8 cellular contexts compared by ENCODE assay signal in genomic region chr1:67748630-67749029, GRCh38.
DNase-seq lines count a peak whose midpoint lies in the region; ATAC-seq and TF ChIP-seq lines count a peak whose summit lies in the region.

No MANE protein-coding gene starts in this region.

- H3K9me3 ChIP-seq in mucosa of rectum (ENCODE audit: control insufficient read depth in 2 of 2, low read length in 2 of 2) = no peaks in the 10 kb centered on the region
- no peaks in the 10 kb centered on the region for H3K9me3 ChIP-seq in endodermal cell (ENCODE audit: control insufficient read depth, low read length)

- no peak overlapping the region for H3K27ac Mint-ChIP-seq in endodermal cell

- DNase-seq in AG08395 (ENCODE audit: low spot score) (peak; percentile 63), cardiac fibroblast (ENCODE audit: low read depth in 2 of 2) (peak; percentile 78 to 85), NCI-H524 (lab: John Stamatoyannopoulos, UW) (no peak), head of caudate nucleus (no peak), endodermal cell (no peak)

- no peak overlapping the region for H3K4me3 Mint-ChIP-seq in endodermal cell

- H3K4me1 ChIP-seq in mucosa of rectum (ENCODE audit: control insufficient read depth in 2 of 2, insufficient read depth in 2 of 2, low read length in 2 of 2) (peaks cover 25 to 37% of the 10 kb centered on the region in 2 donors), endodermal cell (ENCODE audit: control insufficient read depth, insufficient read depth, low read length) (peaks cover 23% of the 10 kb centered on the region)

- no peak overlapping the region for H3K9ac ChIP-seq in mucosa of rectum (ENCODE audit: low read depth in 1 of 2, low read length in 2 of 2)
- H3K9ac ChIP-seq in endodermal cell (ENCODE audit: extremely low read depth, low read length, poor library complexity, severe bottlenecking) = no peak overlapping the region

- peak overlapping the region; percentile 53 to 85 for H3K27ac ChIP-seq in mucosa of rectum (ENCODE audit: low read depth in 2 of 2, low read length in 2 of 2)
- no peak overlapping the region for H3K27ac ChIP-seq in endodermal cell (ENCODE audit: low read depth, low read length)

- peaks cover 4% of the 10 kb centered on the region for H3K27me3 Mint-ChIP-seq in endodermal cell (ENCODE audit: insufficient read depth)

- no peaks in the 10 kb centered on the region for H3K36me3 ChIP-seq in mucosa of rectum (ENCODE audit: control insufficient read depth in 2 of 2, insufficient read depth in 2 of 2, low read length in 2 of 2)
- no peaks in the 10 kb centered on the region for H3K36me3 ChIP-seq in endodermal cell (ENCODE audit: control insufficient read depth, insufficient read depth, low read length)

- H3K36me3 Mint-ChIP-seq in endodermal cell (ENCODE audit: low read depth) = no peaks in the 10 kb centered on the region

- H3K9me3 Mint-ChIP-seq in endodermal cell = no peaks in the 10 kb centered on the region

- ATAC-seq in GM19468 (IDR thresholded peaks at IDR 0.05; ENCODE audit: extremely low read depth, unreplicated experiment) (peak; percentile 78), HG03521 (IDR thresholded peaks at IDR 0.05; ENCODE audit: unreplicated experiment) (peak; percentile 78)

- intact Hi-C loops in head of caudate nucleus (cut with DNase I) = no loop called here

- peak overlapping the region in 1 of 2 donors; percentile 12 for H3K4me3 ChIP-seq in cardiac fibroblast (replicated peaks in 1 of 2; ENCODE audit: low read depth in 2 of 2, low read length in 2 of 2)
- H3K4me3 ChIP-seq in mucosa of rectum (ENCODE audit: low read length in 2 of 2) = peak overlapping the region; percentile 28 to 56
- H3K4me3 ChIP-seq in endodermal cell (ENCODE audit: low read length) = no peak overlapping the region

- WGBS in endodermal cell (ENCODE audit: insufficient coverage in 1 of 2, insufficient read length in 1 of 2), 2 experiments = 73% methylated on average over 2 of the region's 2 CpGs; no CpG with 5 or more reads in 1 of the 2 experiments

- peaks cover 48% of the 10 kb centered on the region for H3K4me1 Mint-ChIP-seq in endodermal cell

- no peaks in the 10 kb centered on the region for H3K27me3 ChIP-seq in mucosa of rectum (ENCODE audit: control insufficient read depth in 2 of 2, insufficient read depth in 2 of 2, low read length in 2 of 2)
- H3K27me3 ChIP-seq in endodermal cell (ENCODE audit: control insufficient read depth, insufficient read depth, low read length, poor library complexity, severe bottlenecking) = peaks cover 14% of the 10 kb centered on the region

- TF ChIP-seq CTCF in cardiac fibroblast (IDR thresholded peaks at IDR 0.05; ENCODE audit: low read depth, low read length) (no peak), endodermal cell (conservative IDR thresholded peaks at IDR 0.05) (no peak)

Comparison
In these comparisons a context has a peak if more than half of its experiments do, and no peak if none do; other contexts are left out.
1. DNase-seq: peak in AG08395 (single experiment) and cardiac fibroblast (2 of 2); none in NCI-H524 (0 of 2), head of caudate nucleus (0 of 42) and endodermal cell (single experiment).